1 cellular context compared by ENCODE assay signal in genomic region chr5:50962934-50963646, GRCh38.
A peak's percentile ranks its signal among the peaks of the same experiment; 100 is the strongest.
TF ChIP-seq lines count a peak whose summit lies in the region.

No MANE protein-coding gene starts in this region.

TF ChIP-seq in HepG2, 621 proteins besides CTCF, POLR2A, EP300 and RAD21 (continued from another document):
- TF ChIP-seq ZFP91 (CRISPR knock-in tag; IDR thresholded peaks at IDR 0.05; ENCODE audit: borderline replicate concordance): 0 out of 2 replicates have a peak, but pooled peaks have one; percentile 25
- peak; percentile 43 for TF ChIP-seq SMC3 (IDR thresholded peaks at IDR 0.05; ENCODE audit: low read length)
- TF ChIP-seq EZH2 (conservative IDR thresholded peaks at IDR 0.05; ENCODE audit: low read depth, low read length): 0 out of 2 replicates have a peak, but pooled peaks have one; percentile 60
- TF ChIP-seq MYPOP (CRISPR knock-in tag; IDR thresholded peaks at IDR 0.05): 0 out of 2 replicates have a peak, but pooled peaks have one; percentile 29
- TF ChIP-seq KDM2A (CRISPR knock-in tag; IDR thresholded peaks at IDR 0.05; ENCODE audit: borderline replicate concordance, low read depth): peak; percentile 55; the same call in 1 of the 2 replicates
- peak; percentile 93 for TF ChIP-seq STAG1 (CRISPR knock-in tag; IDR thresholded peaks at IDR 0.05)
- no peak for TF ChIP-seq ZBTB2 (CRISPR knock-in tag; IDR thresholded peaks at IDR 0.05; ENCODE audit: low read depth)
- TF ChIP-seq RFXAP (CRISPR knock-in tag; IDR thresholded peaks at IDR 0.05; ENCODE audit: borderline replicate concordance): no peak
- no peak for TF ChIP-seq ZNF10 (CRISPR knock-in tag; IDR thresholded peaks at IDR 0.05; ENCODE audit: borderline replicate concordance, low read depth)
- no peak for TF ChIP-seq ETV6 (CRISPR knock-in tag; conservative IDR thresholded peaks at IDR 0.05)
